Comparison of ENCODE assay signal across 10 cellular contexts in the genomic region with DNA sequence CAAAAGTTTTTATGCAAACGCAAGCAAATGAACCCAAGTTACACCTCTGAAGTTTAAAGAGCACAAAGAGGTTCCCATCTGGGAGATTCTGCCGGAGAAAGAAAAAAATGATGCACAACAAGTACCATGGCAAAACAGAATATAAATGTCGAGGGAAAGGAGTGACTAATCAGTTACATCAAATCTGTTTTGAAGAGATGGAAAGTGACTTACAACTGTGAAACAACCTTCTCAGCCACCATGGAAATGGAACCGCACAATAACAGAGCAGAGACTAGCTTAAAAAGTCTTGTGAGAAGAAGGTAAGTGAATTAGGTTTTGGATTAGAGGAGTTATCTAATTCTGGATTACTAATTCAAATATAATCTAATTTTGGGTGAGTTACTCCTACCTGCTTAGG. TPM values are rescaled to one million over a fixed set of nuclear protein-coding genes. Genes with fewer than 3 reads are reported as not detected.
DNase-seq lines count a peak whose midpoint lies in the region; ATAC-seq, FAIRE-seq and TF ChIP-seq lines count a peak whose summit lies in the region.
"Had no signal": no experiment of that assay in that cellular context is flagged by ENCODE, and none has a peak within 500 bp of the region (broad histone marks: within the 10 kb centered on the region; RNA-seq: fewer than 3 reads in every experiment).

No MANE protein-coding gene starts in this region.

- TF ChIP-seq CTCF in H1 (IDR thresholded peaks at IDR 0.05; ENCODE audit: control extremely low read depth in 1 of 3, insufficient read depth in 1 of 3, low read depth in 1 of 3, low read length in 3 of 3) (no peak), retinal pigment epithelial cell (conservative IDR thresholded peaks at IDR 0.05; ENCODE audit: low read depth, low read length) (no peak)

- H3K27ac ChIP-seq in H1 (ENCODE audit: low read depth, low read length), result no peak overlapping the region

- peaks cover 4 to 34% of the 10 kb centered on the region in 2 experiments; a peak in 3 of 4 replicates for H3K79me2 ChIP-seq in H1 (ENCODE audit: control insufficient read depth in 1 of 2, insufficient read depth in 2 of 2, low read length in 2 of 2)

- no peak overlapping the region for H4K8ac ChIP-seq in H1 (ENCODE audit: extremely low read depth, insufficient read depth, low read length)

- H3K9me3 Mint-ChIP-seq in activated T-cell treated with anti-CD3 and anti-CD28 coated beads, Interleukin-2, amount 50 U/mL, for 24 hours, result no peaks in the 10 kb centered on the region

- H3K27me3 ChIP-seq in H1 (replicated peaks in 1 of 4; ENCODE audit: control insufficient read depth in 3 of 4, extremely low read depth in 1 of 4, insufficient read depth in 3 of 4, low read length in 3 of 4), result no peaks in the 10 kb centered on the region

- H3K23ac ChIP-seq in H1 (ENCODE audit: insufficient read length), result no peak overlapping the region

- H3K4me3 ChIP-seq in H1 (ENCODE audit: extremely low read depth in 1 of 4, insufficient read depth in 2 of 4, low read depth in 3 of 4, low read length in 4 of 4) (peak overlapping the region in 1 of 4 experiments; percentile 81; a peak in 2 of 8 replicates), retinal pigment epithelial cell (ENCODE audit: low read length) (peak overlapping the region; percentile 84)

- H4K5ac ChIP-seq in H1 (ENCODE audit: insufficient read length, low read depth, low read length), result no peak overlapping the region

- no peak overlapping the region for H3K18ac ChIP-seq in H1 (ENCODE audit: extremely low read depth, low read length)

- TF ChIP-seq RAD21 in H1 (IDR thresholded peaks at IDR 0.05 in 1 of 2, conservative IDR thresholded peaks at IDR 0.05 in 1 of 2; ENCODE audit: low read depth in 2 of 2, low read length in 2 of 2), result no peak

- H2BK120ac ChIP-seq in H1 (replicated peaks; ENCODE audit: low read depth, low read length), result no peak overlapping the region

- WGBS in H1 (ENCODE audit: extremely low coverage in 1 of 2, insufficient coverage in 1 of 2, insufficient read length in 1 of 2, insufficient replicate concordance in 2 of 2, low coverage in 1 of 2, low lambda C conversion rate in 2 of 2, missing lambda C conversion rate in 1 of 2), 2 experiments, result 82% methylated on average over 4 of the region's 4 CpGs; no CpG with 5 or more reads in 1 of the 2 experiments

- no peak for TF ChIP-seq EP300 in H1 (IDR thresholded peaks at IDR 0.05; ENCODE audit: borderline replicate concordance in 1 of 2, low read depth in 2 of 2, low read length in 2 of 2)

- no peak overlapping the region for H3K56ac ChIP-seq in H1 (replicated peaks; ENCODE audit: insufficient read length, low read depth, low read length)

- H3K4me1 ChIP-seq in H1 (replicated peaks in 1 of 4; ENCODE audit: control insufficient read depth in 3 of 4, insufficient read depth in 4 of 4, low read length in 3 of 4), result peaks cover 0 to 3% (median 0%) of the 10 kb centered on the region in 4 experiments; a peak in 2 of 7 replicates

- H2BK20ac ChIP-seq in H1 (ENCODE audit: low read length), result no peak overlapping the region

- ATAC-seq in HG03432 (IDR thresholded peaks at IDR 0.05; ENCODE audit: unreplicated experiment) (no peak), HG02798 (IDR thresholded peaks at IDR 0.05; ENCODE audit: poor library complexity, unreplicated experiment) (no peak)

- no peaks in the 10 kb centered on the region for H3K9me3 ChIP-seq in H1 (ENCODE audit: insufficient read depth in 2 of 2, low read depth in 1 of 2, low read length in 1 of 2)

- H4K20me1 ChIP-seq in H1 (replicated peaks in 1 of 2; ENCODE audit: control insufficient read depth in 1 of 2, insufficient read depth in 2 of 2, low read length in 2 of 2), result peaks cover 2 to 6% of the 10 kb centered on the region in 2 experiments

- H3K27me3 Mint-ChIP-seq in activated T-cell treated with anti-CD3 and anti-CD28 coated beads, Interleukin-2, amount 50 U/mL, for 24 hours, result no peaks in the 10 kb centered on the region

- H3K36me3 ChIP-seq in H1 (ENCODE audit: control insufficient read depth in 2 of 4, insufficient read depth in 4 of 4, low read length in 3 of 4), result peaks cover 0 to 35% (median 8%) of the 10 kb centered on the region in 4 experiments; a peak in 5 of 8 replicates

- no peak for DNase-seq in activated T-cell treated with anti-CD3 and anti-CD28 coated beads, Interleukin-2, amount 50 U/mL, for 24 hours
- no peak for DNase-seq in activated T-cell treated with anti-CD3 and anti-CD28 coated beads, Interleukin-2, amount 50 U/mL, for 1 hour
- DNase-seq in RPMI7951 (ENCODE audit: low read depth) (peak; percentile 4), H1 (ENCODE audit: low read depth in 1 of 2, low spot score in 2 of 2) (no peak), retinal pigment epithelial cell (ENCODE audit: low read depth) (no peak), medulla oblongata (ENCODE audit: extremely low spot score) (no peak)
- DNase-seq: islet precursor cell, NCI-H2171 treated with DMSO at 0.1 percent for 48 hours had no signal

- H3K14ac ChIP-seq in H1 (ENCODE audit: insufficient read length), result no peak overlapping the region

- peaks cover 81% of the 10 kb centered on the region for H3K36me3 Mint-ChIP-seq in activated T-cell treated with anti-CD3 and anti-CD28 coated beads, Interleukin-2, amount 50 U/mL, for 24 hours (ENCODE audit: low read depth)

- no peak overlapping the region for H2AK5ac ChIP-seq in H1 (ENCODE audit: low read depth, low read length)

- H3K23me2 ChIP-seq in H1 (ENCODE audit: low read depth, low read length), result no peaks in the 10 kb centered on the region; the same call in none of the 2 replicates

- H3K4me1 Mint-ChIP-seq in activated T-cell treated with anti-CD3 and anti-CD28 coated beads, Interleukin-2, amount 50 U/mL, for 24 hours (ENCODE audit: low read depth), result peaks cover 58% of the 10 kb centered on the region

- POLR2A ChIA-PET in H1 (lab: Charles Lee; ENCODE audit: partially characterized antibody), result interaction anchor here (2.1 kb wide), 1 partner anchor 9 kb away, joined by 8 read pairs; no protein-coding TSS in a partner anchor

- H2BK5ac ChIP-seq in H1 (ENCODE audit: low read depth, low read length), result no peak overlapping the region

- H2BK12ac ChIP-seq in H1 (ENCODE audit: low read depth, low read length), result no peak overlapping the region

- FAIRE-seq in H1 (lab: Jason Lieb, UNC), result no peak

- CTCF ChIA-PET in H1 (lab: Charles Lee; ENCODE audit: partially characterized antibody), result no interaction called here

- H3K4me2 ChIP-seq in H1 (ENCODE audit: insufficient read depth in 1 of 2, low read depth in 2 of 2, low read length in 2 of 2), result peak overlapping the region; percentile 75 to 83; a peak in 3 of 4 replicates

- no peaks in the 10 kb centered on the region for H3K79me1 ChIP-seq in H1 (ENCODE audit: low read depth, low read length)

- H2BK15ac ChIP-seq in H1 (ENCODE audit: low read length), result no peak overlapping the region

- no peak overlapping the region for H3K4ac ChIP-seq in H1 (replicated peaks; ENCODE audit: insufficient read length, low read depth, low read length)

- no peak for TF ChIP-seq POLR2A in H1 (IDR thresholded peaks at IDR 0.05; ENCODE audit: control extremely low read depth in 1 of 2, low read depth in 2 of 2, low read length in 2 of 2)

- H4K91ac ChIP-seq in H1 (replicated peaks; ENCODE audit: insufficient read length, low read length), result no peak overlapping the region

- H3K4me3 Mint-ChIP-seq in activated T-cell treated with anti-CD3 and anti-CD28 coated beads, Interleukin-2, amount 50 U/mL, for 24 hours, result peak overlapping the region; percentile 99

- H2AFZ ChIP-seq in H1 (ENCODE audit: low read length), result no peak overlapping the region

- H3K9ac ChIP-seq in H1 (replicated peaks in 1 of 4; ENCODE audit: extremely low read depth in 1 of 4, low read depth in 3 of 4, low read length in 3 of 4), result no peak overlapping the region

- H3K27ac Mint-ChIP-seq in activated T-cell treated with anti-CD3 and anti-CD28 coated beads, Interleukin-2, amount 50 U/mL, for 24 hours, result peak overlapping the region; percentile 98

TF ChIP-seq in H1, 55 proteins besides CTCF, POLR2A, EP300 and RAD21:
- TF ChIP-seq ASH2L (IDR thresholded peaks at IDR 0.05; ENCODE audit: low read length), result no peak
- no peak for TF ChIP-seq JUND (IDR thresholded peaks at IDR 0.05; ENCODE audit: low read length)
- TF ChIP-seq KDM5A (IDR thresholded peaks at IDR 0.05; ENCODE audit: low read length), result no peak
- no peak for TF ChIP-seq SP1 (IDR thresholded peaks at IDR 0.05; ENCODE audit: low read depth, low read length)
- TF ChIP-seq PHF8 (conservative IDR thresholded peaks at IDR 0.05; ENCODE audit: low read depth, low read length), result no peak
- no peak for TF ChIP-seq SUZ12 (IDR thresholded peaks at IDR 0.05; ENCODE audit: low read length)
- no peak for TF ChIP-seq TAF1 (IDR thresholded peaks at IDR 0.05; ENCODE audit: low read depth, low read length)
- no peak for TF ChIP-seq ZNF274 (IDR thresholded peaks at IDR 0.05; ENCODE audit: borderline replicate concordance, extremely low read depth, low read length)
- TF ChIP-seq YY1 (IDR thresholded peaks at IDR 0.05; ENCODE audit: low read depth, low read length), result no peak
- TF ChIP-seq GTF2F1 (IDR thresholded peaks at IDR 0.05; ENCODE audit: borderline replicate concordance, low read depth, low read length), result no peak
- TF ChIP-seq TAF7 (optimal IDR thresholded peaks at IDR 0.05; ENCODE audit: borderline replicate concordance, low read depth, low read length), result no peak

RNA-seq across cellular contexts. Expression of a gene that starts 2.4 kb away (rescaled TPM):
- 57.5 and 79.7 TPM in 2 replicates for total RNA-seq in RPMI7951 (2014; rRNA removed; shearing (Covaris generic))
- total RNA-seq in H1 (2021; fragmentation: NEBNext Ultra II Directional; extraction: Animal tissue kit (Norgen Biotek cat#: 25700)), result 131 and 145 TPM in 2 replicates
- 11.0 and 14.2 TPM in 2 replicates for polyA plus RNA-seq in H1 (2011; rRNA removed)
- polyA plus RNA-seq in H1 (2011; cell fraction: cytosol; rRNA removed), result 28.5 TPM
- polyA plus RNA-seq in H1 (2011; cell fraction: nucleus; rRNA removed), result 17.8 TPM
- polyA plus RNA-seq in H1 (2012, experiment 1 of 2), result 47.8 to 85.9 TPM (median 55.3 TPM) in 4 replicates
- 5.8 TPM for polyA plus RNA-seq in H1 (2012, experiment 2 of 2)
- polyA plus RNA-seq in H1 (2013, experiment 1 of 2), result 79.6 TPM
- polyA plus RNA-seq in H1 (2013, experiment 2 of 2), result 76.8 TPM
- 19.3 and 27.9 TPM in 2 replicates for polyA minus RNA-seq in H1 (2011; rRNA and poly(A)+ RNA removed)
- polyA minus RNA-seq in H1 (2011; cell fraction: cytosol; rRNA and poly(A)+ RNA removed), result 31.0 TPM
- polyA minus RNA-seq in H1 (2011; cell fraction: nucleus; rRNA and poly(A)+ RNA removed), result 31.9 TPM

RNA-seq across cellular contexts. Expression of a gene that starts 40.5 kb away (rescaled TPM):
- total RNA-seq in RPMI7951 (2014; rRNA removed; shearing (Covaris generic)), result 18.3 and 18.8 TPM in 2 replicates
- 3.5 and 4.1 TPM in 2 replicates for total RNA-seq in H1 (2021; fragmentation: NEBNext Ultra II Directional; extraction: Animal tissue kit (Norgen Biotek cat#: 25700))
- polyA plus RNA-seq in H1 (2011; rRNA removed), result 0.83 and 1.5 TPM in 2 replicates
- 1.4 TPM for polyA plus RNA-seq in H1 (2011; cell fraction: cytosol; rRNA removed)
- 1.1 TPM for polyA plus RNA-seq in H1 (2011; cell fraction: nucleus; rRNA removed)
- polyA plus RNA-seq in H1 (2012, experiment 1 of 2), result 2.0 to 2.9 TPM (median 2.4 TPM) in 4 replicates
- 0.93 TPM for polyA plus RNA-seq in H1 (2012, experiment 2 of 2)
- 3.9 TPM for polyA plus RNA-seq in H1 (2013, experiment 1 of 2)
- 4.6 TPM for polyA plus RNA-seq in H1 (2013, experiment 2 of 2)
- polyA minus RNA-seq in H1 (2011; rRNA and poly(A)+ RNA removed), result 2.0 and 3.1 TPM in 2 replicates
- 0.81 TPM for polyA minus RNA-seq in H1 (2011; cell fraction: cytosol; rRNA and poly(A)+ RNA removed)
- 3.0 TPM for polyA minus RNA-seq in H1 (2011; cell fraction: nucleus; rRNA and poly(A)+ RNA removed)
